33 cellular contexts compared by ENCODE assay signal in the genomic region with DNA sequence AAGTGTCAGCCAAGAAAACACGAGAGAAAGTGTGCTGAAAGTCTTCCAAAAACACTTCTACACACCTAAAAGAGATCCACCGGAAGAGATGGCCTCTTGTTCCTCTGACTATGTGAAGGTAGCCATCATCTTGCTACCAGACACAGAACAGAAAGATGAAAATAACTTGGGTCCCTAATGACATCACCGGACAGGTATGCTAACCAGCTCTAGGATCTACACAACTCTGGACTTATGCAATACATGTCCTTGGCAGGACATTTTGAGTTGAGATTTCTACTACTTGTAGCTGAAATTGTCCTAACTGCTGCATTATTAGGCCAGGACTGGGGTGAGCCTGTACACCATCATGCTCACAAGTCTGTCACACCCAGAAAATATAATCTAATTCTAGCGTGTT.
A peak's percentile ranks its signal among the peaks of the same experiment; 100 is the strongest.
DNase-seq lines count a peak whose midpoint lies in the region; FAIRE-seq and TF ChIP-seq lines count a peak whose summit lies in the region.
"Had no signal": no experiment of that assay in that cellular context is flagged by ENCODE, and none has a peak within 500 bp of the region (broad histone marks: within the 10 kb centered on the region; RNA-seq: fewer than 3 reads in every experiment).

No MANE protein-coding gene starts in this region.

- peaks cover 18% of the 10 kb centered on the region for H3K4me1 ChIP-seq in Caco-2
- peaks cover 3 to 8% of the 10 kb centered on the region in 2 experiments for H3K4me1 ChIP-seq in trophoblast cell (ENCODE audit: control insufficient read depth in 1 of 2, insufficient read depth in 2 of 2, low read length in 2 of 2)
- H3K4me1 ChIP-seq in Peyer's patch = no peaks in the 10 kb centered on the region
- H3K4me1 ChIP-seq: vagina had no signal

- H2BK5ac ChIP-seq in trophoblast cell (ENCODE audit: low read depth, low read length, poor library complexity) = no peak overlapping the region

- H2AK5ac ChIP-seq in trophoblast cell (ENCODE audit: low read length) = no peak overlapping the region

- H3K9me3 ChIP-seq in Caco-2 (no peaks in the 10 kb centered on the region), trophoblast cell (ENCODE audit: insufficient read depth, low read depth, low read length) (no peaks in the 10 kb centered on the region), Peyer's patch (no peaks in the 10 kb centered on the region)
- H3K9me3 ChIP-seq: vagina had no signal

- H3K4me3 Mint-ChIP-seq in Caco-2 (ENCODE audit: unreplicated experiment) = no peak overlapping the region
- H3K4me3 Mint-ChIP-seq: activated naive CD8-positive, alpha-beta T cell; activated T-helper 17 cell treated with anti-CD3 and anti-CD28 coated beads, Interleukin-2, amount 50 U/mL, for 72 hours; dendritic cell treated with granulocyte-macrophage colony-stimulating factor and Interleukin-4, amounts not matched to agents 40 ng/mL and 50 ng/mL, for 4 days; IgD-negative memory B cell; memory B cell had no signal

- BruUV-seq in Caco-2 (replicated peaks; lab: Mats Ljungman, UMichigan) = no TSS peak

- no peak overlapping the region for H3K4ac ChIP-seq in trophoblast cell (ENCODE audit: low read depth, low read length)

- no CpG with 5 or more reads among the region's 4 CpGs for WGBS in trophoblast cell (ENCODE audit: extremely low coverage, insufficient coverage, insufficient read length)

- CTCF ChIA-PET in Caco-2 (lab: Charles Lee) = no interaction called here

- no peak overlapping the region for H3K23ac ChIP-seq in trophoblast cell (ENCODE audit: low read length)

- intact Hi-C loops in Caco-2 (cut with micrococcal nuclease; ENCODE audit: unreplicated experiment) = no loop called here

- no peak overlapping the region for H4K91ac ChIP-seq in trophoblast cell (ENCODE audit: low read depth, low read length)

- H3K9me3 Mint-ChIP-seq in Caco-2 (ENCODE audit: unreplicated experiment) = peaks cover 6% of the 10 kb centered on the region
- H3K9me3 Mint-ChIP-seq: dendritic cell treated with granulocyte-macrophage colony-stimulating factor and Interleukin-4, amounts not matched to agents 40 ng/mL and 50 ng/mL, for 4 days; memory B cell had no signal

- no peaks in the 10 kb centered on the region for H3K27me3 Mint-ChIP-seq in Caco-2 (ENCODE audit: insufficient read depth, unreplicated experiment)
- H3K27me3 Mint-ChIP-seq: activated naive CD8-positive, alpha-beta T cell; activated T-helper 17 cell treated with anti-CD3 and anti-CD28 coated beads, Interleukin-2, amount 50 U/mL, for 72 hours; dendritic cell treated with granulocyte-macrophage colony-stimulating factor and Interleukin-4, amounts not matched to agents 40 ng/mL and 50 ng/mL, for 4 days; IgD-negative memory B cell; memory B cell; naive thymus-derived CD4-positive, alpha-beta T cell had no signal

- H4K12ac ChIP-seq in trophoblast cell (ENCODE audit: low read depth, low read length) = no peak overlapping the region

- H3K18ac ChIP-seq in trophoblast cell (ENCODE audit: low read length) = no peak overlapping the region

- TF ChIP-seq CTCF in Caco-2 (IDR thresholded peaks at IDR 0.05; ENCODE audit: insufficient read depth in 1 of 2, low read depth in 1 of 2, low read length in 1 of 2, severe bottlenecking in 1 of 2, unreplicated experiment in 1 of 2) (no peak), foreskin fibroblast (IDR thresholded peaks at IDR 0.05; ENCODE audit: low read depth, low read length) (no peak), Peyer's patch (IDR thresholded peaks at IDR 0.05) (no peak)

- no peak for DNase-seq in Caco-2
- DNase-seq in amniotic epithelial cell (ENCODE audit: low read depth) = peak; percentile 2
- peak; percentile 0 to 6 for DNase-seq in foreskin fibroblast
- DNase-seq in trophoblast cell = peak; percentile 29 to 68
- DNase-seq in epidermal melanocyte (ENCODE audit: insufficient read length, low spot score) = no peak
- DNase-seq in medulla oblongata (ENCODE audit: extremely low spot score) = no peak
- DNase-seq in Peyer's patch = no peak
- no peak for DNase-seq in HTR-8/SVneo (ENCODE audit: insufficient read length, low spot score)
- DNase-seq: activated CD4-positive, alpha-beta T cell treated with anti-CD3 and anti-CD28 coated beads, Interleukin-2, amount 50 U/mL, for 4 hours; activated CD8-positive, alpha-beta memory T cell treated with anti-CD3 and anti-CD28 coated beads, Interleukin-2, amount 50 U/mL, for 4 hours; foreskin melanocyte; islet precursor cell; MM.1S; naive thymus-derived CD4-positive, alpha-beta T cell; NCI-H1436; NCI-H2107; NCI-H524; NK-92 treated with Interleukin-12 subunit alpha and Interleukin-12 subunit beta, amount 100 ng/mL, for 24 hours; occipital lobe; retina; T-helper 2 cell; WERI-Rb-1 had no signal

- no peak overlapping the region for H2AFZ ChIP-seq in trophoblast cell (ENCODE audit: insufficient read depth, low read length, poor library complexity)

- no peaks in the 10 kb centered on the region for H3K79me1 ChIP-seq in trophoblast cell (ENCODE audit: low read length)

- H2BK120ac ChIP-seq in trophoblast cell (ENCODE audit: insufficient read depth, low read length, poor library complexity) = no peak overlapping the region

- no peak overlapping the region for H3K27ac ChIP-seq in trophoblast cell (ENCODE audit: low read depth, low read length)
- H3K27ac ChIP-seq in Peyer's patch = no peak overlapping the region
- H3K27ac ChIP-seq: C4-2B, HL-60, SK-N-MC, vagina, WERI-Rb-1 had no signal

- H3K79me2 ChIP-seq in trophoblast cell (ENCODE audit: control insufficient read depth, insufficient read depth, low read length, poor library complexity) = no peaks in the 10 kb centered on the region

- H3K27ac Mint-ChIP-seq in Caco-2 (ENCODE audit: unreplicated experiment) = peak overlapping the region; percentile 1
- H3K27ac Mint-ChIP-seq: activated naive CD8-positive, alpha-beta T cell; activated T-helper 17 cell treated with anti-CD3 and anti-CD28 coated beads, Interleukin-2, amount 50 U/mL, for 72 hours; dendritic cell treated with granulocyte-macrophage colony-stimulating factor and Interleukin-4, amounts not matched to agents 40 ng/mL and 50 ng/mL, for 4 days; IgD-negative memory B cell; memory B cell; naive thymus-derived CD4-positive, alpha-beta T cell had no signal

- POLR2A ChIA-PET in Caco-2 (lab: Charles Lee) = no interaction called here

- no peaks in the 10 kb centered on the region for H3K36me3 Mint-ChIP-seq in Caco-2 (ENCODE audit: insufficient read depth, unreplicated experiment)

- H3K4me3 ChIP-seq in Caco-2 (ENCODE audit: low read depth, low read length) (no peak overlapping the region), foreskin fibroblast (ENCODE audit: low read depth in 1 of 2, low read length in 2 of 2) (no peak overlapping the region), trophoblast cell (ENCODE audit: low read depth, low read length) (no peak overlapping the region), Peyer's patch (no peak overlapping the region)
- H3K4me3 ChIP-seq: SK-N-MC, vagina had no signal

- FAIRE-seq in HTR-8/SVneo (lab: Jason Lieb, UNC) = no peak
- FAIRE-seq: endometrium, GM18507 had no signal

- H3K36me3 ChIP-seq in Caco-2 (ENCODE audit: control insufficient read depth, insufficient read depth, low read length) = no peaks in the 10 kb centered on the region
- H3K36me3 ChIP-seq in trophoblast cell (ENCODE audit: control insufficient read depth in 1 of 2, insufficient read depth in 2 of 2, low read length in 2 of 2) = peaks cover 3 to 10% of the 10 kb centered on the region in 2 experiments
- no peaks in the 10 kb centered on the region for H3K36me3 ChIP-seq in Peyer's patch
- H3K36me3 ChIP-seq: vagina, WERI-Rb-1 had no signal

- no peak overlapping the region for H2BK12ac ChIP-seq in trophoblast cell (ENCODE audit: low read length)

- no peak overlapping the region for H4K8ac ChIP-seq in trophoblast cell (ENCODE audit: low read depth, low read length)

- TF ChIP-seq POLR2A in Peyer's patch (IDR thresholded peaks at IDR 0.05) = no peak

- H3K27me3 ChIP-seq in Caco-2 (replicated peaks; ENCODE audit: control insufficient read depth, insufficient read depth, low read length) = no peaks in the 10 kb centered on the region
- no peaks in the 10 kb centered on the region for H3K27me3 ChIP-seq in trophoblast cell (ENCODE audit: insufficient read depth, low read length)
- H3K27me3 ChIP-seq in Peyer's patch = no peaks in the 10 kb centered on the region
- H3K27me3 ChIP-seq: vagina had no signal

- no peak overlapping the region for H3K14ac ChIP-seq in trophoblast cell (ENCODE audit: low read length)

- no peak overlapping the region for H3K4me2 ChIP-seq in trophoblast cell (ENCODE audit: low read length)

- H3K9ac ChIP-seq in trophoblast cell (ENCODE audit: low read length) = no peak overlapping the region

- H3K4me1 Mint-ChIP-seq in Caco-2 (ENCODE audit: low read depth, unreplicated experiment) = peaks cover 18% of the 10 kb centered on the region

Comparison
In these comparisons a context has a peak if more than half of its experiments do, and no peak if none do; other contexts are left out.
1. DNase-seq: peak in amniotic epithelial cell (single experiment), foreskin fibroblast (2 of 2) and trophoblast cell (2 of 2); none in Caco-2 (0 of 2), epidermal melanocyte (single experiment), medulla oblongata (single experiment), Peyer's patch (0 of 3) and HTR-8/SVneo (single experiment).